ENCODE assay signal across 12 cellular contexts in the genomic region with DNA sequence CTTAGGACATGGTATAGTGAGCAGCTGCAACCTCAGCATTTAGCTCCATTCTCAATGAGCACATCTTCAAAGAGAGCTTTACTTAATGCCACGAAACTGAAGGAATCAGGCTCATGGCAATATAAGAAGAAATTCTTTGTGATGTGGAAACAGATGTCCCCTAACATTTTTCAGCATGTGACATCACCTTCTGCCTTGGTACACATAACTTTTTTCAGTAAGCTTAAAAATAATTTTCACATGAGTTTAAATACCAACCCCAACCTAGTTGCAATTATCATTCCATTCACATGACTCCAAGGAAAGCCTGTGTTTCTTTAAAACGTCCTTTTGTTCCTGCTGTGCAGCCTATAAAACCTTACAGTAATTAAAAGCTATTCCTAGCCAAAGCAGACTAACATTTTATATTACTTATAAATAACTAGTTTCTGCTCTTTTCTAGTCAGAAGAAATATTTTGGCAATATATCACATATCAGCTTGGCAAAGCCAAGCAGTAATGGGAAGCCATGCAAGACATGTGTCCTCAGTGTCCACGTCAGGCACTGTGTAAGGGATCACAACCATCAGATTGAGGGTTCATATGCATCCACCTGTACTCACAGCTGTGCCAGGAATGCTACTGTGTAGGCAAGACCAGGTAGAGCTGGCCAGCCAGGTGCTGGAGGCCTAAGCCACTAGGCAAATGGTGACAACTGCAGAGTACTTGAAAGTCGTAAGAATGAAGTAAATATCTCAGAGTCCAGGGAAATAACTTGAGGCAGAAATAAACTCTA.
DNase-seq lines count a peak whose midpoint lies in the region; ATAC-seq and TF ChIP-seq lines count a peak whose summit lies in the region.
"Had no signal": no experiment of that assay in that cellular context is flagged by ENCODE, and none has a peak within 500 bp of the region (broad histone marks: within the 10 kb centered on the region; RNA-seq: fewer than 3 reads in every experiment).

No MANE protein-coding gene starts in this region.

- no peaks in the 10 kb centered on the region for H3K36me3 ChIP-seq in esophagus muscularis mucosa

- H3K27me3 Mint-ChIP-seq in natural killer cell treated with Interleukin-12 subunit alpha and Interleukin-12 subunit beta and Interleukin-15 and Interleukin-18, amount 100 ng/mL, for 72 hours, result no peaks in the 10 kb centered on the region

- WGBS in esophagus muscularis mucosa, result 61% methylated on average over 4 of the region's 4 CpGs

- no peaks in the 10 kb centered on the region for H3K27me3 ChIP-seq in esophagus muscularis mucosa

- POLR2A ChIA-PET in RWPE1 (lab: Yijun Ruan, JAX; ENCODE audit: low non-redundant PET), result no interaction called here

- CTCF ChIA-PET in RWPE1 (lab: Yijun Ruan, JAX), result no interaction called here

- no peak overlapping the region for H3K27ac Mint-ChIP-seq in natural killer cell treated with Interleukin-12 subunit alpha and Interleukin-12 subunit beta and Interleukin-15 and Interleukin-18, amount 100 ng/mL, for 72 hours

- ATAC-seq in natural killer cell treated with Interleukin-12 subunit alpha and Interleukin-12 subunit beta and Interleukin-15 and Interleukin-18, amount 100 ng/mL, for 72 hours, result no peak

- no peak overlapping the region for H3K4me3 Mint-ChIP-seq in natural killer cell treated with Interleukin-12 subunit alpha and Interleukin-12 subunit beta and Interleukin-15 and Interleukin-18, amount 100 ng/mL, for 72 hours

- H3K36me3 Mint-ChIP-seq in natural killer cell treated with Interleukin-12 subunit alpha and Interleukin-12 subunit beta and Interleukin-15 and Interleukin-18, amount 100 ng/mL, for 72 hours, result no peaks in the 10 kb centered on the region

- peaks cover 0 to 10% of the 10 kb centered on the region in 2 donors for H3K4me1 Mint-ChIP-seq in natural killer cell treated with Interleukin-12 subunit alpha and Interleukin-12 subunit beta and Interleukin-15 and Interleukin-18, amount 100 ng/mL, for 72 hours (ENCODE audit: low read depth in 2 of 2)

- H3K4me1 ChIP-seq in esophagus muscularis mucosa, result peaks cover 17 to 40% (median 23%) of the 10 kb centered on the region in 4 donors

- DNase-seq in DMS53 (lab: John Stamatoyannopoulos, UW) (peak; percentile 6), DMS53 treated with DMSO at 0.1 percent for 48 hours (lab: John Stamatoyannopoulos, UW; ENCODE audit: unreplicated experiment) (no peak), RWPE1 (ENCODE audit: low spot score) (peak; percentile 71), esophagus muscularis mucosa (ENCODE audit: extremely low spot score) (no peak), skeletal muscle cell (ENCODE audit: low read depth) (peak; percentile 90), T-helper 9 cell (no peak), SKM-1 treated with dmso at 0.1 percent for 144 hours (lab: John Stamatoyannopoulos, UW; ENCODE audit: unreplicated experiment) (no peak)
- DNase-seq in natural killer cell treated with Interleukin-12 subunit alpha and Interleukin-12 subunit beta and Interleukin-15 and Interleukin-18, amount 100 ng/mL, for 72 hours (ENCODE audit: low spot score), result no peak
- DNase-seq: activated CD4-positive, alpha-beta T cell treated with anti-CD3 and anti-CD28 coated beads for 4 hours; hypothalamus; Kasumi-1 had no signal

- no peak for TF ChIP-seq EP300 in esophagus muscularis mucosa (IDR thresholded peaks at IDR 0.05)

- TF ChIP-seq CTCF in RWPE1 (conservative IDR thresholded peaks at IDR 0.05; ENCODE audit: low read depth), result no peak
- TF ChIP-seq CTCF in esophagus muscularis mucosa (IDR thresholded peaks at IDR 0.05), result no peak

- H3K27ac ChIP-seq in RWPE1 (peak overlapping the region; percentile 88), esophagus muscularis mucosa (replicated peaks in 1 of 4) (peak overlapping the region in 3 of 4 donors; percentile 20 to 76 (median 40))
- H3K27ac ChIP-seq: 22Rv1 had no signal

- H3K4me3 ChIP-seq in esophagus muscularis mucosa (no peak overlapping the region), skeletal muscle cell (ENCODE audit: low read depth, low read length) (no peak overlapping the region)

- intact Hi-C loops in esophagus muscularis mucosa (cut with DNase I), result no loop called here

- no peaks in the 10 kb centered on the region for H3K9me3 Mint-ChIP-seq in natural killer cell treated with Interleukin-12 subunit alpha and Interleukin-12 subunit beta and Interleukin-15 and Interleukin-18, amount 100 ng/mL, for 72 hours

- no peak for TF ChIP-seq POLR2A in esophagus muscularis mucosa (IDR thresholded peaks at IDR 0.05; ENCODE audit: low read depth)

- H3K9me3 ChIP-seq in esophagus muscularis mucosa, result no peaks in the 10 kb centered on the region

Comparison
In these comparisons a context has a peak if more than half of its experiments do, and no peak if none do; other contexts are left out.
1. DNase-seq: peak in DMS53 (single experiment), RWPE1 (single experiment) and skeletal muscle cell (single experiment); none in DMS53 treated with DMSO at 0.1 percent for 48 hours (single experiment), esophagus muscularis mucosa (single experiment), natural killer cell treated with Interleukin-12 subunit alpha and Interleukin-12 subunit beta and Interleukin-15 and Interleukin-18, amount 100 ng/mL, for 72 hours (single experiment), T-helper 9 cell (single experiment) and SKM-1 treated with dmso at 0.1 percent for 144 hours (single experiment).